Comparison of ENCODE assay signal across 8 cellular contexts in the genomic region with DNA sequence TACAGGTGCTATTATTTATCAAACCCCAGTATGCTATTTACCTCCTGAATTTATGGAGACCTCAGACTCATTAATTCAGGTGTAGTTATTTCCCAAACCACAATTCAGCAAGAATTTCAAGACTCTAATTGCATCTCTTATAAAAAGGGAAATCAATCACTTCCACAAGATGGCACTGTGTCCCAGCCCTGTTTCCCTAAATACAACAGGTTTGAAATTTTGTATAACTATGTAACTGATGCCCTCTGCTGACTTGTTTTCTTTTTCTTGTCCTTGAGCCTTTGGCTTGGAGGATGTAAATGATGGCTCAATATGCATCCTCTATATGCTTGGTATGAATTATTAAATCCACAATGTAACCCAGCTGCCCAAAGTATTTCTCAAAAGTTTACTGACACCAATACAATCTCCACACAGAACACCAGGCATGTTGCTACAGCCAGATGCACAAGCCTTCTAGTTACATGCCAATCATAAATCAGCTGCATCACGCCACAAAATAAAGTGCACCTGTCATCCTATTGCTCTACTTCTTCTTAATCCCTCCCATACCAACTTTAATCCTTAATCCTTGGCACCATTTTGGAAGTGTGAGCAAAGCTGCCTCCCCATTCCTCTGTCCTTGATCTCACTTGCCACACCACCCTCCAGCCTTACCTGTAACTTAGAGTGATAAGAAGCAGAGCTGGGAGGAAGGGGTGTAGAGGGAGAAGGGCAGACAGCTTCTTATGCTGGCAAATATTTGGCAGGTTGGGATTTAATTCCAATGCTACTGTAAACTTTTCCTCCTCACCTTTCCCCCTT. TPM values are rescaled to one million over a fixed set of nuclear protein-coding genes. Genes with fewer than 3 reads are reported as not detected.
A peak's percentile ranks its signal among the peaks of the same experiment; 100 is the strongest.
DNase-seq lines count a peak whose midpoint lies in the region; TF ChIP-seq lines count a peak whose summit lies in the region.

No MANE protein-coding gene starts in this region.

- H3K36me3 ChIP-seq in CD8-positive, alpha-beta memory T cell (ENCODE audit: insufficient read depth, low read length) = no peaks in the 10 kb centered on the region
- H3K36me3 ChIP-seq in ovary = no peaks in the 10 kb centered on the region

- no peaks in the 10 kb centered on the region for H3K27me3 ChIP-seq in CD8-positive, alpha-beta memory T cell (ENCODE audit: insufficient read depth, low read length, poor library complexity, severe bottlenecking)
- no peaks in the 10 kb centered on the region for H3K27me3 ChIP-seq in ovary

- TF ChIP-seq EP300 in ovary (IDR thresholded peaks at IDR 0.05) = no peak

- H3K9me3 Mint-ChIP-seq in CD8-positive, alpha-beta memory T cell = no peaks in the 10 kb centered on the region
- H3K9me3 Mint-ChIP-seq in activated CD4-positive, alpha-beta T cell treated with anti-CD3 and anti-CD28 coated beads, Interleukin-2, amount 10 ng/mL, durations not matched to agents 7 days and 5 days = peaks cover 4% of the 10 kb centered on the region

- 56 to 76% (median 61%) methylated on average over 1 of the region's 1 CpG for WGBS in ovary, 3 donors

- no peak for TF ChIP-seq POLR2A in ovary (IDR thresholded peaks at IDR 0.05)

- peaks cover 19 to 44% (median 38%) of the 10 kb centered on the region in 3 donors for H3K4me1 Mint-ChIP-seq in CD8-positive, alpha-beta memory T cell
- H3K4me1 Mint-ChIP-seq in activated CD4-positive, alpha-beta T cell treated with anti-CD3 and anti-CD28 coated beads, Interleukin-2, amount 10 ng/mL, durations not matched to agents 7 days and 5 days = peaks cover 37% of the 10 kb centered on the region

- peak in 4 of 5 donors; percentile 14 to 58 (median 50) for DNase-seq in CD8-positive, alpha-beta memory T cell
- DNase-seq in H4 (ENCODE audit: low spot score) (peak; percentile 67), NCI-H446 treated with DMSO at 0.1 percent for 48 hours (lab: John Stamatoyannopoulos, UW) (peak; percentile 70), fibroblast of the conjunctiva (ENCODE audit: low read depth) (peak; percentile 60), ovary (peak in 1 of 5 donors; percentile 34), islet precursor cell (no peak), retina (no peak)
- peak; percentile 67 for DNase-seq in activated CD4-positive, alpha-beta T cell treated with anti-CD3 and anti-CD28 coated beads, Interleukin-2, amount 10 ng/mL, durations not matched to agents 7 days and 5 days

- peak; percentile 41 to 69 (median 65) for TF ChIP-seq CTCF in ovary (IDR thresholded peaks at IDR 0.05)

- no peak overlapping the region for H3K4me3 ChIP-seq in CD8-positive, alpha-beta memory T cell (ENCODE audit: low read length)
- H3K4me3 ChIP-seq in ovary = no peak overlapping the region

- intact Hi-C loops in ovary (cut with DNase I) = loop anchor here in 1 of 4 donors (10.0 kb wide), 1 partner anchor 405 kb away; no protein-coding TSS in a partner anchor

- CTCF ChIA-PET in CD8-positive, alpha-beta memory T cell (lab: Charles Lee) = interaction anchor here (0.6 to 5.3 kb wide), 7 partner anchors 13 to 1855 kb away, joined by 3 to 55 read pairs (median 3); a partner anchor contains a TSS
- CTCF ChIA-PET in activated CD4-positive, alpha-beta T cell treated with anti-CD3 and anti-CD28 coated beads, Interleukin-2, amount 10 ng/mL, durations not matched to agents 7 days and 5 days (lab: Charles Lee) = interaction anchor here (0.6 to 1.2 kb wide), 5 partner anchors 12 to 434 kb away, joined by 3 read pairs; no protein-coding TSS in a partner anchor

- no peaks in the 10 kb centered on the region for H3K27me3 Mint-ChIP-seq in CD8-positive, alpha-beta memory T cell
- H3K27me3 Mint-ChIP-seq in activated CD4-positive, alpha-beta T cell treated with anti-CD3 and anti-CD28 coated beads, Interleukin-2, amount 10 ng/mL, durations not matched to agents 7 days and 5 days = no peaks in the 10 kb centered on the region

- H3K9me3 ChIP-seq in CD8-positive, alpha-beta memory T cell (ENCODE audit: low read length) = no peaks in the 10 kb centered on the region
- no peaks in the 10 kb centered on the region for H3K9me3 ChIP-seq in ovary

- no peak overlapping the region for H3K27ac ChIP-seq in CD8-positive, alpha-beta memory T cell (ENCODE audit: low read depth, low read length)
- no peak overlapping the region for H3K27ac ChIP-seq in ovary

- H3K4me1 ChIP-seq in CD8-positive, alpha-beta memory T cell (ENCODE audit: insufficient read depth, low read length) = peaks cover 66% of the 10 kb centered on the region
- H3K4me1 ChIP-seq in ovary (ENCODE audit: insufficient read depth) = no peaks in the 10 kb centered on the region

- no peak overlapping the region for H3K4me3 Mint-ChIP-seq in CD8-positive, alpha-beta memory T cell
- H3K4me3 Mint-ChIP-seq in activated CD4-positive, alpha-beta T cell treated with anti-CD3 and anti-CD28 coated beads, Interleukin-2, amount 10 ng/mL, durations not matched to agents 7 days and 5 days = no peak overlapping the region

- H3K27ac Mint-ChIP-seq in CD8-positive, alpha-beta memory T cell = peak overlapping the region in 4 of 8 donors; percentile 18 to 57 (median 26)
- peak overlapping the region; percentile 57 for H3K27ac Mint-ChIP-seq in activated CD4-positive, alpha-beta T cell treated with anti-CD3 and anti-CD28 coated beads, Interleukin-2, amount 10 ng/mL, durations not matched to agents 7 days and 5 days

- POLR2A ChIA-PET in CD8-positive, alpha-beta memory T cell (lab: Charles Lee) = interaction anchor here (1.1 to 1.3 kb wide), 2 partner anchors 10 to 15 kb away, joined by 3 read pairs; a partner anchor contains a TSS
- POLR2A ChIA-PET in activated CD4-positive, alpha-beta T cell treated with anti-CD3 and anti-CD28 coated beads, Interleukin-2, amount 10 ng/mL, durations not matched to agents 7 days and 5 days (lab: Charles Lee) = no interaction called here

- peaks cover 0 to 9% (median 2%) of the 10 kb centered on the region in 3 donors for H3K36me3 Mint-ChIP-seq in CD8-positive, alpha-beta memory T cell
- peaks cover 21% of the 10 kb centered on the region for H3K36me3 Mint-ChIP-seq in activated CD4-positive, alpha-beta T cell treated with anti-CD3 and anti-CD28 coated beads, Interleukin-2, amount 10 ng/mL, durations not matched to agents 7 days and 5 days (ENCODE audit: low read depth)

RNA-seq across cellular contexts. Expression of a gene that starts 9.0 kb away (rescaled TPM):
- not detected for total RNA-seq in CD8-positive, alpha-beta memory T cell
- polyA plus RNA-seq in CD8-positive, alpha-beta memory T cell = not detected
- total RNA-seq in H4 (2014; rRNA removed; shearing (Covaris generic)) = not detected in 2 replicates
- not detected for total RNA-seq in activated CD4-positive, alpha-beta T cell treated with anti-CD3 and anti-CD28 coated beads, Interleukin-2, amount 10 ng/mL, durations not matched to agents 7 days and 5 days
- total RNA-seq in ovary = not detected
- not detected for polyA plus RNA-seq in ovary

RNA-seq across cellular contexts. Expression of a gene that starts 14.3 kb away (rescaled TPM):
- total RNA-seq in CD8-positive, alpha-beta memory T cell = 10 to 100 TPM; 26.4 to 27.8 TPM
- polyA plus RNA-seq in CD8-positive, alpha-beta memory T cell = 88.5 TPM
- 34.4 and 41.4 TPM in 2 replicates for total RNA-seq in H4 (2014; rRNA removed; shearing (Covaris generic))
- total RNA-seq in activated CD4-positive, alpha-beta T cell treated with anti-CD3 and anti-CD28 coated beads, Interleukin-2, amount 10 ng/mL, durations not matched to agents 7 days and 5 days = 10 to 100 TPM; 28.6 to 32.7 TPM
- total RNA-seq in ovary = 10 to 100 TPM; 21.1 to 27.9 (median 24.8) TPM
- 10 to 100 TPM; 37.3 to 49.3 TPM for polyA plus RNA-seq in ovary

Comparison
In these comparisons a context has a peak if more than half of its experiments do, and no peak if none do; other contexts are left out.
1. DNase-seq: peak in CD8-positive, alpha-beta memory T cell (4 of 5), H4 (single experiment), NCI-H446 treated with DMSO at 0.1 percent for 48 hours (single experiment), activated CD4-positive, alpha-beta T cell treated with anti-CD3 and anti-CD28 coated beads, Interleukin-2, amount 10 ng/mL, durations not matched to agents 7 days and 5 days (single experiment) and fibroblast of the conjunctiva (single experiment); none in islet precursor cell (single experiment) and retina (single experiment).